ENCODE assay signal across 35 cellular contexts in the genomic region with DNA sequence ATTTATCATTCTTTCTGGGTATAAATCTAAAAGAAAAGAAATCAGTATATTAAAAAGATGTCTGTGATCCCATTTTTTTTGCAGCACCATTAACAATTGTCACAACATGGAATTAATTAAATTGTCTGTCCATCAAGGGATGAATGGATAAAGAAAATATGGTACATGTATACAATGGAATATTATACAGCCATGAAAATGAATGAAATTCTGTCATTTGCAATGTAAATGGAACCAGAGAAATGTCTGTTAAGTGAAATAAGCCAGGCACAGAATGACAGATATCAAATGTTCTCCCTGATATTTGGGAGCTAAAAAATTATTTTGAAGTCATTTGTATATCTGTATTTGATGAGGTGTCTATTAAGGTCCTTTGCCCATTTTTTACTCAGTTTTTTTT.
DNase-seq lines count a peak whose midpoint lies in the region; ATAC-seq, FAIRE-seq and TF ChIP-seq lines count a peak whose summit lies in the region.
"Had no signal": no experiment of that assay in that cellular context is flagged by ENCODE, and none has a peak within 500 bp of the region (broad histone marks: within the 10 kb centered on the region; RNA-seq: fewer than 3 reads in every experiment).

No MANE protein-coding gene starts in this region.

- TF ChIP-seq RAD21 in SK-N-SH (IDR thresholded peaks at IDR 0.05; ENCODE audit: low read length) = no peak
- no peak for TF ChIP-seq RAD21 in K562 (CRISPR knock-in tag; conservative IDR thresholded peaks at IDR 0.05 in 1 of 2, IDR thresholded peaks at IDR 0.05 in 1 of 2)
- TF ChIP-seq RAD21 in H1 (IDR thresholded peaks at IDR 0.05 in 1 of 2, conservative IDR thresholded peaks at IDR 0.05 in 1 of 2; ENCODE audit: low read depth in 2 of 2, low read length in 2 of 2) = no peak

- H2BK120ac ChIP-seq in H1 (replicated peaks; ENCODE audit: low read depth, low read length) = no peak overlapping the region

- H3F3A ChIP-seq in SK-N-SH (replicated peaks; ENCODE audit: insufficient read depth) = no peaks in the 10 kb centered on the region

- BruUV-seq in K562 (replicated peaks; lab: Mats Ljungman, UMichigan) = no TSS peak

- no peaks in the 10 kb centered on the region for H3K9me2 ChIP-seq in SK-N-SH

- no peak overlapping the region for H3K14ac ChIP-seq in H1 (ENCODE audit: insufficient read length)

- no peak overlapping the region for H4K5ac ChIP-seq in H1 (ENCODE audit: insufficient read length, low read depth, low read length)

- H3K79me2 ChIP-seq in SK-N-SH (ENCODE audit: insufficient read depth) = no peaks in the 10 kb centered on the region
- H3K79me2 ChIP-seq in K562 (ENCODE audit: control insufficient read depth, insufficient read depth, low read length) = no peaks in the 10 kb centered on the region
- no peaks in the 10 kb centered on the region for H3K79me2 ChIP-seq in H1 (ENCODE audit: control insufficient read depth in 1 of 2, insufficient read depth in 2 of 2, low read length in 2 of 2)

- H2BK5ac ChIP-seq in H1 (ENCODE audit: low read depth, low read length) = no peak overlapping the region

- H3K56ac ChIP-seq in H1 (replicated peaks; ENCODE audit: insufficient read length, low read depth, low read length) = no peak overlapping the region

- H3K9ac ChIP-seq in SK-N-SH (no peak overlapping the region), K562 (ENCODE audit: insufficient read depth in 1 of 2, low read depth in 2 of 2, low read length in 2 of 2) (no peak overlapping the region), H1 (replicated peaks in 1 of 4; ENCODE audit: extremely low read depth in 1 of 4, low read depth in 3 of 4, low read length in 3 of 4) (no peak overlapping the region)
- H3K9ac ChIP-seq: BLaER1; BLaER1 treated with 17β-estradiol and CSF1 and Interleukin-3, amounts not matched to agents 10 nM and 100 nM had no signal

- no peak for ATAC-seq in SK-N-SH treated with all-trans-retinoic acid at 6 μM for 48 hours
- no peak for ATAC-seq in K562
- no peak for ATAC-seq in HG02678 (IDR thresholded peaks at IDR 0.05; ENCODE audit: unreplicated experiment)
- ATAC-seq: A549; CD8-positive, alpha-beta T cell had no signal

- no peak overlapping the region for H3K23ac ChIP-seq in H1 (ENCODE audit: insufficient read length)

- no peak for TF ChIP-seq CTCF in SK-N-SH (IDR thresholded peaks at IDR 0.05)
- TF ChIP-seq CTCF in HEK293 (tag by site-specific recombination; IDR thresholded peaks at IDR 0.05) = no peak
- no peak for TF ChIP-seq CTCF in K562 (IDR thresholded peaks at IDR 0.05 in 2 of 3, conservative IDR thresholded peaks at IDR 0.05 in 1 of 3; ENCODE audit: insufficient read depth in 2 of 3, low read depth in 1 of 3, low read length in 3 of 3)
- no peak for TF ChIP-seq CTCF in H1 (IDR thresholded peaks at IDR 0.05; ENCODE audit: control extremely low read depth in 1 of 3, insufficient read depth in 1 of 3, low read depth in 1 of 3, low read length in 3 of 3)

- DNase-seq in SK-N-SH (no peak), K562 (ENCODE audit: extremely low read depth in 1 of 4, low spot score in 3 of 4) (no peak), H1 (ENCODE audit: low read depth in 1 of 2, low spot score in 2 of 2) (no peak), NCI-H2196 treated with DMSO at 0.1 percent for 48 hours (lab: John Stamatoyannopoulos, UW; ENCODE audit: unreplicated experiment) (no peak), nucleus accumbens (lab: John Stamatoyannopoulos, UW) (no peak)
- DNase-seq: 8988T; ACHN; AML-193; BE2C; C1 segment of cervical spinal cord; Caco-2; Calu3; CD4-positive, alpha-beta memory T cell; CD4-positive, alpha-beta T cell; CD4-positive, CD25-positive, alpha-beta regulatory T cell; CD8-positive, alpha-beta memory T cell; CD8-positive, alpha-beta T cell; COR-L47; DMS 273 treated with DMSO at 0.1 percent for 48 hours; DMS153; DMS53; DMS79; DMS79 treated with DMSO at 0.1 percent for 48 hours; DND-41; EL had no signal

- H3K9me1 ChIP-seq in K562 (ENCODE audit: control insufficient read depth, insufficient read depth, low read length) = no peaks in the 10 kb centered on the region

- no peak overlapping the region for H3K4me2 ChIP-seq in SK-N-SH
- H3K4me2 ChIP-seq in K562 (ENCODE audit: insufficient read depth, low read length) = no peak overlapping the region
- H3K4me2 ChIP-seq in H1 (ENCODE audit: insufficient read depth in 1 of 2, low read depth in 2 of 2, low read length in 2 of 2) = no peak overlapping the region
- H3K4me2 ChIP-seq: A549; BLaER1; BLaER1 treated with 17β-estradiol and CSF1 and Interleukin-3, amounts not matched to agents 10 nM and 100 nM had no signal

- H4K20me1 ChIP-seq in SK-N-SH (ENCODE audit: insufficient read depth) (no peaks in the 10 kb centered on the region), K562 (replicated peaks; ENCODE audit: control insufficient read depth, insufficient read depth, low read length) (no peaks in the 10 kb centered on the region), H1 (replicated peaks in 1 of 2; ENCODE audit: control insufficient read depth in 1 of 2, insufficient read depth in 2 of 2, low read length in 2 of 2) (no peaks in the 10 kb centered on the region)
- H4K20me1 ChIP-seq: BLaER1; BLaER1 treated with 17β-estradiol and CSF1 and Interleukin-3, amounts not matched to agents 10 nM and 100 nM had no signal

- CTCF ChIA-PET in SK-N-SH (lab: Yijun Ruan, JAX) = no interaction called here
- CTCF ChIA-PET in HEK293 (lab: Yijun Ruan, JAX) = no interaction called here
- CTCF ChIA-PET in K562 (lab: Yijun Ruan, JAX; ENCODE audit: low intra/inter-chr PET ratio) = no interaction called here
- CTCF ChIA-PET in H1 (lab: Charles Lee; ENCODE audit: partially characterized antibody) = no interaction called here

- H3K79me1 ChIP-seq in H1 (ENCODE audit: low read depth, low read length) = no peaks in the 10 kb centered on the region

- in situ Hi-C loops in K562 (cut with MboI) = no loop called here

- H2BK12ac ChIP-seq in H1 (ENCODE audit: low read depth, low read length) = no peak overlapping the region

- H3K4ac ChIP-seq in H1 (replicated peaks; ENCODE audit: insufficient read length, low read depth, low read length) = no peak overlapping the region

- FAIRE-seq in K562 (lab: Jason Lieb, UNC) = no peak
- no peak for FAIRE-seq in H1 (lab: Jason Lieb, UNC)
- FAIRE-seq: A204.1, A549, D721Med had no signal

- H4K91ac ChIP-seq in H1 (replicated peaks; ENCODE audit: insufficient read length, low read length) = no peak overlapping the region

- H3K36me3 ChIP-seq in SK-N-SH (replicated peaks in 1 of 2; ENCODE audit: control insufficient read depth in 1 of 2, insufficient read depth in 2 of 2, low read length in 1 of 2) (no peaks in the 10 kb centered on the region), HEK293 (ENCODE audit: control insufficient read depth in 2 of 2, insufficient read depth in 1 of 2, low read length in 2 of 2) (no peaks in the 10 kb centered on the region), K562 (ENCODE audit: control insufficient read depth, insufficient read depth, low read length) (no peaks in the 10 kb centered on the region), H1 (ENCODE audit: control insufficient read depth in 2 of 4, insufficient read depth in 4 of 4, low read length in 3 of 4) (no peaks in the 10 kb centered on the region)
- H3K36me3 ChIP-seq: BE2C; BLaER1; BLaER1 treated with 17β-estradiol and CSF1 and Interleukin-3, amounts not matched to agents 10 nM and 100 nM had no signal

- POLR2A ChIA-PET in SK-N-SH (lab: Yijun Ruan, JAX) = no interaction called here
- POLR2A ChIA-PET in HEK293 (lab: Yijun Ruan, JAX) = no interaction called here
- POLR2A ChIA-PET in K562 (lab: Yijun Ruan, JAX) = no interaction called here
- POLR2A ChIA-PET in H1 (lab: Charles Lee; ENCODE audit: partially characterized antibody) = no interaction called here

- TF ChIP-seq POLR2A in K562 (conservative IDR thresholded peaks at IDR 0.05) = no peak
- TF ChIP-seq POLR2A in H1 (IDR thresholded peaks at IDR 0.05; ENCODE audit: control extremely low read depth in 1 of 2, low read depth in 2 of 2, low read length in 2 of 2) = no peak

- H2BK20ac ChIP-seq in H1 (ENCODE audit: low read length) = no peak overlapping the region

- no peaks in the 10 kb centered on the region for H3K23me2 ChIP-seq in H1 (ENCODE audit: low read depth, low read length)

- H2AK5ac ChIP-seq in H1 (ENCODE audit: low read depth, low read length) = no peak overlapping the region

- TF ChIP-seq EP300 in SK-N-SH (IDR thresholded peaks at IDR 0.05; ENCODE audit: borderline replicate concordance in 1 of 2, low read depth in 1 of 2, low read length in 1 of 2) (no peak), K562 (IDR thresholded peaks at IDR 0.05; ENCODE audit: low read length) (no peak), H1 (IDR thresholded peaks at IDR 0.05; ENCODE audit: borderline replicate concordance in 1 of 2, low read depth in 2 of 2, low read length in 2 of 2) (no peak)

- H3K4me1 ChIP-seq in SK-N-SH (ENCODE audit: control insufficient read depth in 1 of 2, insufficient read depth in 2 of 2, low read depth in 1 of 2, low read length in 1 of 2) = no peaks in the 10 kb centered on the region
- H3K4me1 ChIP-seq in HEK293 (ENCODE audit: control insufficient read depth, insufficient read depth, low read length) = no peaks in the 10 kb centered on the region
- H3K4me1 ChIP-seq in K562 (replicated peaks in 1 of 2; ENCODE audit: control insufficient read depth in 2 of 2, insufficient read depth in 2 of 2, low read length in 2 of 2) = no peaks in the 10 kb centered on the region
- no peaks in the 10 kb centered on the region for H3K4me1 ChIP-seq in H1 (replicated peaks in 1 of 4; ENCODE audit: control insufficient read depth in 3 of 4, insufficient read depth in 4 of 4, low read length in 3 of 4)
- H3K4me1 ChIP-seq: A549; BE2C; BLaER1; BLaER1 treated with 17β-estradiol and CSF1 and Interleukin-3, amounts not matched to agents 10 nM and 100 nM; Caco-2 had no signal

- H3K4me3 ChIP-seq in SK-N-SH (ENCODE audit: low read depth in 2 of 2, low read length in 1 of 2) (no peak overlapping the region), HEK293 (ENCODE audit: low read depth, low read length) (no peak overlapping the region), K562 (no peak overlapping the region), H1 (ENCODE audit: extremely low read depth in 1 of 4, insufficient read depth in 2 of 4, low read depth in 3 of 4, low read length in 4 of 4) (no peak overlapping the region)
- H3K4me3 ChIP-seq: A549; BLaER1; BLaER1 treated with 17β-estradiol and CSF1 and Interleukin-3, amounts not matched to agents 10 nM and 100 nM had no signal

- no peak overlapping the region for H2BK15ac ChIP-seq in H1 (ENCODE audit: low read length)

- H3K27ac ChIP-seq in SK-N-SH (ENCODE audit: low read depth in 2 of 2, low read length in 1 of 2) = no peak overlapping the region
- H3K27ac ChIP-seq in HEK293 (ENCODE audit: extremely low read depth, low read depth, low read length) = no peak overlapping the region
- no peak overlapping the region for H3K27ac ChIP-seq in K562 (ENCODE audit: extremely low read depth, low read depth, low read length)
- H3K27ac ChIP-seq in H1 (ENCODE audit: low read depth, low read length) = no peak overlapping the region
- H3K27ac ChIP-seq: 22Rv1; A549; BLaER1; BLaER1 treated with 17β-estradiol and CSF1 and Interleukin-3, amounts not matched to agents 10 nM and 100 nM; C4-2B had no signal

- intact Hi-C loops in K562 (cut with micrococcal nuclease) = no loop called here

- no peak overlapping the region for H3K18ac ChIP-seq in H1 (ENCODE audit: extremely low read depth, low read length)

- H3K27me3 ChIP-seq in SK-N-SH (ENCODE audit: insufficient read depth) = no peaks in the 10 kb centered on the region
- H3K27me3 ChIP-seq in K562 (ENCODE audit: control insufficient read depth in 2 of 2, insufficient read depth in 2 of 2, low read length in 2 of 2) = no peaks in the 10 kb centered on the region
- no peaks in the 10 kb centered on the region for H3K27me3 ChIP-seq in H1 (replicated peaks in 1 of 4; ENCODE audit: control insufficient read depth in 3 of 4, extremely low read depth in 1 of 4, insufficient read depth in 3 of 4, low read length in 3 of 4)
- H3K27me3 ChIP-seq: BE2C; BLaER1; BLaER1 treated with 17β-estradiol and CSF1 and Interleukin-3, amounts not matched to agents 10 nM and 100 nM had no signal

- no peak overlapping the region for H2AFZ ChIP-seq in SK-N-SH (ENCODE audit: low read depth)
- no peak overlapping the region for H2AFZ ChIP-seq in K562 (ENCODE audit: low read depth, low read length)
- H2AFZ ChIP-seq in H1 (ENCODE audit: low read length) = no peak overlapping the region

- H3K9me3 ChIP-seq in SK-N-SH (no peaks in the 10 kb centered on the region), HEK293 (ENCODE audit: control insufficient read depth, insufficient read depth, low read depth, low read length) (no peaks in the 10 kb centered on the region), K562 (replicated peaks; ENCODE audit: control insufficient read depth, insufficient read depth, low read depth, low read length) (no peaks in the 10 kb centered on the region; the same call in 1 of the 2 replicates), H1 (ENCODE audit: insufficient read depth in 2 of 2, low read depth in 1 of 2, low read length in 1 of 2) (no peaks in the 10 kb centered on the region)
- H3K9me3 ChIP-seq: A549, BE2C, BLaER1, Caco-2 had no signal

- H4K8ac ChIP-seq in H1 (ENCODE audit: extremely low read depth, insufficient read depth, low read length) = no peak overlapping the region
